ENCODE assay signal across 13 cellular contexts in genomic region chr6:56689663-56690062, GRCh38. TPM values are rescaled to one million over a fixed set of nuclear protein-coding genes. Genes with fewer than 3 reads are reported as not detected.
DNase-seq lines count a peak whose midpoint lies in the region; ATAC-seq and TF ChIP-seq lines count a peak whose summit lies in the region.
"Had no signal": no experiment of that assay in that cellular context is flagged by ENCODE, and none has a peak within 500 bp of the region (broad histone marks: within the 10 kb centered on the region; RNA-seq: fewer than 3 reads in every experiment).

No MANE protein-coding gene starts in this region.

- H3K4me1 ChIP-seq in psoas muscle = peaks cover 32% of the 10 kb centered on the region

- no peaks in the 10 kb centered on the region for H3K27me3 ChIP-seq in psoas muscle (ENCODE audit: insufficient read depth in 3 of 3, low read length in 2 of 3)

- H3K4me3 ChIP-seq in coronary artery (peak overlapping the region; percentile 63), psoas muscle (peak overlapping the region; percentile 63)

- intact Hi-C loops in psoas muscle (cut with DNase I) = loop anchor here (5.0 kb wide), 1 partner anchor 32 kb away; no protein-coding TSS in a partner anchor

- H3K27ac ChIP-seq in coronary artery (peak overlapping the region; percentile 2 to 28), psoas muscle (peak overlapping the region; percentile 91)
- H3K27ac ChIP-seq: HL-60 had no signal

- DNase-seq in coronary artery (ENCODE audit: low spot score) = no peak
- no peak for DNase-seq in psoas muscle
- DNase-seq in DMS 273 (lab: John Stamatoyannopoulos, UW; ENCODE audit: unreplicated experiment) = no peak
- no peak for DNase-seq in medulla oblongata (ENCODE audit: extremely low spot score)
- DNase-seq in NCI-H187 treated with DMSO at 0.1 percent for 48 hours (lab: John Stamatoyannopoulos, UW) = no peak
- DNase-seq: activated CD4-positive, alpha-beta T cell treated with anti-CD3 and anti-CD28 coated beads for 36 hours; NCI-H2171; stimulated activated CD4-positive, alpha-beta T cell treated with anti-CD3 and anti-CD28 coated beads, Interleukin-4, amount 100 ng/mL, for 1 hour; stimulated activated naive CD4-positive, alpha-beta T cell treated with Interleukin-2 at 50 U/mL for 16 hours had no signal

- H3K36me3 ChIP-seq in psoas muscle (ENCODE audit: insufficient read depth in 1 of 2, low read depth in 1 of 2) = no peaks in the 10 kb centered on the region

- ATAC-seq in GM18867 (IDR thresholded peaks at IDR 0.05; ENCODE audit: unreplicated experiment) (peak; percentile 10), HG03432 (IDR thresholded peaks at IDR 0.05; ENCODE audit: unreplicated experiment) (peak; percentile 20), psoas muscle (no peak), GM19397 (IDR thresholded peaks at IDR 0.05; ENCODE audit: unreplicated experiment) (no peak)
- ATAC-seq: activated CD4-positive, alpha-beta T cell treated with anti-CD3 and anti-CD28 coated beads for 36 hours had no signal

- TF ChIP-seq CTCF in coronary artery (IDR thresholded peaks at IDR 0.05) = no peak
- no peak for TF ChIP-seq CTCF in psoas muscle (IDR thresholded peaks at IDR 0.05)

- H3K9me3 ChIP-seq in psoas muscle = no peaks in the 10 kb centered on the region

- 86 to 92% (median 89%) methylated on average over 1 of the region's 1 CpG for WGBS in psoas muscle, 3 donors

RNA-seq across cellular contexts. Expression of gene DST, which starts 47.0 kb away (rescaled TPM):
- 100 to 1,000 TPM; 109 to 341 (median 305) TPM for total RNA-seq in psoas muscle
- polyA plus RNA-seq in psoas muscle = 10 to 100 TPM; 58.3 to 66.9 (median 63.5) TPM

Comparison
In these comparisons a context has a peak if more than half of its experiments do, and no peak if none do; other contexts are left out.
1. ATAC-seq: peak in GM18867 (single experiment) and HG03432 (single experiment); none in psoas muscle (0 of 4) and GM19397 (single experiment).